In genomic region chr12:91178801-91179200, GRCh38 we compare ENCODE assay signal across 20 cellular contexts. TPM values are rescaled to one million over a fixed set of nuclear protein-coding genes. Genes with fewer than 3 reads are reported as not detected.
DNase-seq lines count a peak whose midpoint lies in the region; ATAC-seq and TF ChIP-seq lines count a peak whose summit lies in the region.
"Had no signal": no experiment of that assay in that cellular context is flagged by ENCODE, and none has a peak within 500 bp of the region (broad histone marks: within the 10 kb centered on the region; RNA-seq: fewer than 3 reads in every experiment).

No MANE protein-coding gene starts in this region.

- no peaks in the 10 kb centered on the region for H3K9me2 ChIP-seq in hepatocyte (replicated peaks; ENCODE audit: insufficient read depth)

- peaks cover 47% of the 10 kb centered on the region for H3K79me2 ChIP-seq in hepatocyte

- POLR2A ChIA-PET in BJ (lab: Charles Lee) = interaction anchor here (1.3 kb wide), 1 partner anchor 70 kb away, joined by 3 read pairs; no protein-coding TSS in a partner anchor
- POLR2A ChIA-PET in activated CD4-positive, alpha-beta T cell treated with anti-CD3 and anti-CD28 coated beads, Interleukin-2, amount 10 ng/mL, durations not matched to agents 7 days and 5 days (lab: Charles Lee) = no interaction called here
- POLR2A ChIA-PET in CD4-positive, alpha-beta T cell (lab: Charles Lee) = no interaction called here

- no peaks in the 10 kb centered on the region for H4K20me1 ChIP-seq in hepatocyte (ENCODE audit: insufficient read depth, poor library complexity, severe bottlenecking)

- ATAC-seq in CD4-positive, alpha-beta T cell (ENCODE audit: poor library complexity) = no peak
- ATAC-seq in body of pancreas (no peak), HG02610 (IDR thresholded peaks at IDR 0.05; ENCODE audit: unreplicated experiment) (no peak)
- ATAC-seq: natural killer cell treated with Interleukin-12 subunit alpha and Interleukin-12 subunit beta and Interleukin-15 and Interleukin-18, amount 100 ng/mL, for 72 hours; T-helper 17 cell had no signal

- DNase-seq in BJ (ENCODE audit: low read depth) (no peak), ascending aorta (ENCODE audit: low spot score in 2 of 2) (no peak), hepatocyte (ENCODE audit: low spot score) (no peak), body of pancreas (no peak)
- no peak for DNase-seq in activated CD4-positive, alpha-beta T cell treated with anti-CD3 and anti-CD28 coated beads, Interleukin-2, amount 10 ng/mL, durations not matched to agents 7 days and 5 days
- no peak for DNase-seq in CD4-positive, alpha-beta T cell
- DNase-seq: activated T-cell treated with anti-CD3 and anti-CD28 coated beads for 4 hours, amniotic stem cell, BE2C, DMS79 treated with DMSO at 0.1 percent for 48 hours, NCI-H146, T-helper 17 cell had no signal

- intact Hi-C loops in ascending aorta (cut with DNase I) = loop anchor here (1.0 to 5.0 kb wide), 3 partner anchors 148 to 202 kb away; no protein-coding TSS in a partner anchor
- intact Hi-C loops in CD4-positive, alpha-beta T cell (cut with DNase I, micrococcal nuclease) = no loop called here
- intact Hi-C loops in body of pancreas (cut with DNase I) = loop anchor here (10.0 kb wide), 1 partner anchor 166 kb away; no protein-coding TSS in a partner anchor

- H2AFZ ChIP-seq in hepatocyte = no peak overlapping the region

- H3K9me3 Mint-ChIP-seq in activated CD4-positive, alpha-beta T cell treated with anti-CD3 and anti-CD28 coated beads, Interleukin-2, amount 10 ng/mL, durations not matched to agents 7 days and 5 days = no peaks in the 10 kb centered on the region
- no peaks in the 10 kb centered on the region for H3K9me3 Mint-ChIP-seq in CD4-positive, alpha-beta T cell
- H3K9me3 Mint-ChIP-seq: natural killer cell treated with Interleukin-12 subunit alpha and Interleukin-12 subunit beta and Interleukin-15 and Interleukin-18, amount 100 ng/mL, for 72 hours had no signal

- TF ChIP-seq POLR2A in body of pancreas (IDR thresholded peaks at IDR 0.05) = no peak

- TF ChIP-seq CTCF in BJ (IDR thresholded peaks at IDR 0.05; ENCODE audit: insufficient read depth, low read depth, low read length) (no peak), ascending aorta (IDR thresholded peaks at IDR 0.05) (no peak), hepatocyte (IDR thresholded peaks at IDR 0.05; ENCODE audit: poor library complexity) (no peak), body of pancreas (IDR thresholded peaks at IDR 0.05) (no peak)
- TF ChIP-seq CTCF in CD4-positive, alpha-beta T cell (IDR thresholded peaks at IDR 0.05) = no peak

- no peaks in the 10 kb centered on the region for H3K27me3 Mint-ChIP-seq in activated CD4-positive, alpha-beta T cell treated with anti-CD3 and anti-CD28 coated beads, Interleukin-2, amount 10 ng/mL, durations not matched to agents 7 days and 5 days
- peaks cover 3% of the 10 kb centered on the region for H3K27me3 Mint-ChIP-seq in CD4-positive, alpha-beta T cell
- H3K27me3 Mint-ChIP-seq: natural killer cell treated with Interleukin-12 subunit alpha and Interleukin-12 subunit beta and Interleukin-15 and Interleukin-18, amount 100 ng/mL, for 72 hours had no signal

- H3K9me3 ChIP-seq in ascending aorta (no peaks in the 10 kb centered on the region), hepatocyte (ENCODE audit: low read depth) (no peaks in the 10 kb centered on the region), skeletal muscle satellite cell (replicated peaks; ENCODE audit: low read length) (no peaks in the 10 kb centered on the region), body of pancreas (no peaks in the 10 kb centered on the region)
- H3K9me3 ChIP-seq in CD4-positive, alpha-beta T cell (ENCODE audit: control insufficient read depth, low read length) = no peaks in the 10 kb centered on the region
- H3K9me3 ChIP-seq: BE2C, HAP-1, thoracic aorta had no signal

- no peaks in the 10 kb centered on the region for H3K36me3 Mint-ChIP-seq in activated CD4-positive, alpha-beta T cell treated with anti-CD3 and anti-CD28 coated beads, Interleukin-2, amount 10 ng/mL, durations not matched to agents 7 days and 5 days (ENCODE audit: low read depth)
- no peaks in the 10 kb centered on the region for H3K36me3 Mint-ChIP-seq in CD4-positive, alpha-beta T cell (ENCODE audit: low read depth)
- H3K36me3 Mint-ChIP-seq: natural killer cell treated with Interleukin-12 subunit alpha and Interleukin-12 subunit beta and Interleukin-15 and Interleukin-18, amount 100 ng/mL, for 72 hours had no signal

- 79% methylated on average over 1 of the region's 1 CpG for WGBS in hepatocyte (ENCODE audit: low lambda C conversion rate, missing lambda C conversion rate)
- 33 to 52% methylated on average over 1 of the region's 1 CpG for WGBS in body of pancreas, 2 donors

- no peak overlapping the region for H3K27ac Mint-ChIP-seq in activated CD4-positive, alpha-beta T cell treated with anti-CD3 and anti-CD28 coated beads, Interleukin-2, amount 10 ng/mL, durations not matched to agents 7 days and 5 days
- H3K27ac Mint-ChIP-seq in CD4-positive, alpha-beta T cell = no peak overlapping the region
- H3K27ac Mint-ChIP-seq: natural killer cell treated with Interleukin-12 subunit alpha and Interleukin-12 subunit beta and Interleukin-15 and Interleukin-18, amount 100 ng/mL, for 72 hours; T-helper 17 cell had no signal

- H3K27ac ChIP-seq in ascending aorta (no peak overlapping the region), hepatocyte (peak overlapping the region; percentile 88), body of pancreas (no peak overlapping the region)
- no peak overlapping the region for H3K27ac ChIP-seq in CD4-positive, alpha-beta T cell (ENCODE audit: low read depth, low read length)
- H3K27ac ChIP-seq: HL-60, KMS-11, thoracic aorta had no signal

- peak overlapping the region; percentile 81 for H3K9ac ChIP-seq in skeletal muscle satellite cell (ENCODE audit: low read depth, low read length)
- H3K9ac ChIP-seq: KMS-11 had no signal

- H3K27me3 ChIP-seq in BJ (ENCODE audit: control insufficient read depth, insufficient read depth, low read length) = no peaks in the 10 kb centered on the region
- no peaks in the 10 kb centered on the region for H3K27me3 ChIP-seq in ascending aorta
- H3K27me3 ChIP-seq in hepatocyte = no peaks in the 10 kb centered on the region
- H3K27me3 ChIP-seq in skeletal muscle satellite cell (ENCODE audit: control insufficient read depth, insufficient read depth, low read length) = no peaks in the 10 kb centered on the region
- no peaks in the 10 kb centered on the region for H3K27me3 ChIP-seq in CD4-positive, alpha-beta T cell (ENCODE audit: control insufficient read depth, insufficient read depth, low read length)
- no peaks in the 10 kb centered on the region for H3K27me3 ChIP-seq in body of pancreas
- H3K27me3 ChIP-seq: BE2C had no signal

- H3K4me3 ChIP-seq in BJ (ENCODE audit: low read depth, low read length) = peak overlapping the region; percentile 35
- peak overlapping the region; percentile 21 to 46 for H3K4me3 ChIP-seq in ascending aorta
- peak overlapping the region; percentile 34 for H3K4me3 ChIP-seq in hepatocyte
- H3K4me3 ChIP-seq in skeletal muscle satellite cell (ENCODE audit: low read length) = peak overlapping the region; percentile 68
- H3K4me3 ChIP-seq in body of pancreas = no peak overlapping the region
- H3K4me3 ChIP-seq: HAP-1 had no signal

- H3K4me2 ChIP-seq in hepatocyte = peak overlapping the region; percentile 69
- H3K4me2 ChIP-seq in skeletal muscle satellite cell (ENCODE audit: low read length) = peak overlapping the region; percentile 89
- H3K4me2 ChIP-seq: KMS-11 had no signal

- H3K4me1 ChIP-seq in ascending aorta = peaks cover 0 to 2% of the 10 kb centered on the region in 2 donors
- H3K4me1 ChIP-seq in hepatocyte (ENCODE audit: insufficient read depth) = peaks cover 6% of the 10 kb centered on the region
- peaks cover 48% of the 10 kb centered on the region for H3K4me1 ChIP-seq in skeletal muscle satellite cell (ENCODE audit: control insufficient read depth, insufficient read depth, low read length)
- no peaks in the 10 kb centered on the region for H3K4me1 ChIP-seq in body of pancreas
- H3K4me1 ChIP-seq: HAP-1 had no signal

- H3K4me1 Mint-ChIP-seq in activated CD4-positive, alpha-beta T cell treated with anti-CD3 and anti-CD28 coated beads, Interleukin-2, amount 10 ng/mL, durations not matched to agents 7 days and 5 days = no peaks in the 10 kb centered on the region
- no peaks in the 10 kb centered on the region for H3K4me1 Mint-ChIP-seq in CD4-positive, alpha-beta T cell (ENCODE audit: low read depth)

- CTCF ChIA-PET in BJ (lab: Yijun Ruan, JAX) = interaction anchor here (0.7 to 7.3 kb wide), 9 partner anchors 35 to 200 kb away, joined by 3 to 43 read pairs (median 8); no protein-coding TSS in a partner anchor
- CTCF ChIA-PET in activated CD4-positive, alpha-beta T cell treated with anti-CD3 and anti-CD28 coated beads, Interleukin-2, amount 10 ng/mL, durations not matched to agents 7 days and 5 days (lab: Charles Lee) = no interaction called here
- CTCF ChIA-PET in CD4-positive, alpha-beta T cell (lab: Charles Lee) = no interaction called here

- no peak overlapping the region for H3K4me3 Mint-ChIP-seq in activated CD4-positive, alpha-beta T cell treated with anti-CD3 and anti-CD28 coated beads, Interleukin-2, amount 10 ng/mL, durations not matched to agents 7 days and 5 days
- no peak overlapping the region for H3K4me3 Mint-ChIP-seq in CD4-positive, alpha-beta T cell
- H3K4me3 Mint-ChIP-seq: natural killer cell treated with Interleukin-12 subunit alpha and Interleukin-12 subunit beta and Interleukin-15 and Interleukin-18, amount 100 ng/mL, for 72 hours; T-helper 17 cell had no signal

- H3K36me3 ChIP-seq in BJ (ENCODE audit: control insufficient read depth, insufficient read depth, low read length) = no peaks in the 10 kb centered on the region
- no peaks in the 10 kb centered on the region for H3K36me3 ChIP-seq in ascending aorta
- no peaks in the 10 kb centered on the region for H3K36me3 ChIP-seq in hepatocyte (replicated peaks; ENCODE audit: insufficient read depth, low read depth)
- peaks cover 11% of the 10 kb centered on the region for H3K36me3 ChIP-seq in skeletal muscle satellite cell (ENCODE audit: insufficient read depth, low read length)
- H3K36me3 ChIP-seq in body of pancreas (replicated peaks in 1 of 2; ENCODE audit: insufficient read depth in 1 of 2, low read depth in 2 of 2) = no peaks in the 10 kb centered on the region
- H3K36me3 ChIP-seq: BE2C, HAP-1, thoracic aorta had no signal

RNA-seq across cellular contexts. Expression of gene DCN, which starts 3.8 kb away (rescaled TPM):
- polyA plus RNA-seq in BJ (2011; rRNA removed) (823 and 944 TPM in 2 replicates), hepatocyte (2,382 and 2,576 TPM in 2 replicates)
- polyA minus RNA-seq in BJ (2011; rRNA and poly(A)+ RNA removed) = 161 and 191 TPM in 2 replicates
- total RNA-seq in ascending aorta (443 TPM), hepatocyte (1,789 and 1,996 TPM in 2 replicates), body of pancreas (100 to 1,000 TPM; 301 to 314 TPM)
- total RNA-seq in skeletal muscle satellite cell (2012; rRNA removed) = 486 and 499 TPM in 2 replicates
- not detected for total RNA-seq in activated CD4-positive, alpha-beta T cell treated with anti-CD3 and anti-CD28 coated beads, Interleukin-2, amount 10 ng/mL, durations not matched to agents 7 days and 5 days
- not detected for total RNA-seq in CD4-positive, alpha-beta T cell
- total RNA-seq: dermis microvascular lymphatic vessel endothelial cell; natural killer cell treated with Interleukin-12 subunit alpha and Interleukin-12 subunit beta and Interleukin-15 and Interleukin-18, amount 100 ng/mL, for 72 hours; T-helper 17 cell had no signal

Comparison
In these comparisons a context has a peak if more than half of its experiments do, and no peak if none do; other contexts are left out.
1. H3K4me3 ChIP-seq: peak in BJ (single experiment), ascending aorta (2 of 2), hepatocyte (single experiment) and skeletal muscle satellite cell (single experiment); none in body of pancreas (0 of 2).
2. RNA of gene DCN, which starts 3.8 kb away (total RNA-seq): 1,789 to 1,996 TPM in hepatocyte, 443 TPM in ascending aorta (single experiment) and 301 to 314 TPM in body of pancreas; not detected in activated CD4-positive, alpha-beta T cell treated with anti-CD3 and anti-CD28 coated beads, Interleukin-2, amount 10 ng/mL, durations not matched to agents 7 days and 5 days and not detected in CD4-positive, alpha-beta T cell; every median in the first group is over 100 times any median in the second.
3. intact Hi-C loops: an anchor here in ascending aorta (1.0 to 5.0 kb wide) and body of pancreas (10.0 kb wide); none called in CD4-positive, alpha-beta T cell.